In genomic region chr12:120292661-120293531, GRCh38 we compare ENCODE assay signal across 8 cellular contexts. TPM values are rescaled to one million over a fixed set of nuclear protein-coding genes. Genes with fewer than 3 reads are reported as not detected.
DNase-seq lines count a peak whose midpoint lies in the region; ATAC-seq lines count a peak whose summit lies in the region.

Gene RNU4-1, minus strand, starts transcription at chr12:120293237.

- no peak within 1 kb of the TSS for H3K27ac Mint-ChIP-seq in activated T-cell treated with anti-CD3 and anti-CD28 coated beads, Interleukin-2, amount 50 U/mL, for 72 hours
- peak within 1 kb of the TSS in 2 of 10 donors; percentile 8 to 21 for H3K27ac Mint-ChIP-seq in naive thymus-derived CD8-positive, alpha-beta T cell

- H3K27me3 ChIP-seq in Karpas-422 (ENCODE audit: low read length): no peaks in the 10 kb centered on the region

- H3K27ac ChIP-seq in Karpas-422 (ENCODE audit: low read length): peak within 1 kb of the TSS; percentile 81

- H3K4me3 ChIP-seq in Karpas-422 (ENCODE audit: low read length): peak within 1 kb of the TSS; percentile 66

- POLR2A ChIA-PET in naive thymus-derived CD8-positive, alpha-beta T cell (lab: Charles Lee): interaction anchor here (0.8 to 5.6 kb wide), 29 partner anchors 9 to 1509 kb away, joined by 3 to 134 read pairs (median 7); partner anchors contain the start of genes COQ5, COX6A1, PXN and RAB35

- no peaks in the 10 kb centered on the region for H3K36me3 ChIP-seq in Karpas-422 (ENCODE audit: insufficient read depth, low read length)

- no peaks in the 10 kb centered on the region for H3K9me3 ChIP-seq in Karpas-422 (ENCODE audit: low read length)

- peaks cover 25% of the 10 kb centered on the region for H3K4me1 ChIP-seq in Karpas-422 (ENCODE audit: low read length)

- no peak within 1 kb of the TSS for H3K4me3 Mint-ChIP-seq in activated T-cell treated with anti-CD3 and anti-CD28 coated beads, Interleukin-2, amount 50 U/mL, for 72 hours
- no peak within 1 kb of the TSS for H3K4me3 Mint-ChIP-seq in naive thymus-derived CD8-positive, alpha-beta T cell

- no peaks in the 10 kb centered on the region; the same call in 1 of the 2 replicates for H4K20me1 ChIP-seq in Karpas-422 (ENCODE audit: insufficient read depth, low read depth, low read length)

- no peaks in the 10 kb centered on the region for H3K9me3 Mint-ChIP-seq in activated T-cell treated with anti-CD3 and anti-CD28 coated beads, Interleukin-2, amount 50 U/mL, for 72 hours
- H3K9me3 Mint-ChIP-seq in naive thymus-derived CD8-positive, alpha-beta T cell: no peaks in the 10 kb centered on the region

- DNase-seq in DMS 273 treated with DMSO at 0.1 percent for 48 hours (lab: John Stamatoyannopoulos, UW) (peak; percentile 96), Karpas-422 (peak; percentile 97), RKO (ENCODE audit: low spot score) (peak; percentile 97), fibroblast of peridontal ligament (ENCODE audit: extremely low read depth) (peak; percentile 96)
- DNase-seq in activated T-cell treated with anti-CD3 and anti-CD28 coated beads, Interleukin-2, amount 50 U/mL, for 72 hours: peak; percentile 84 to 86
- peak; percentile 45 to 98 (median 81) for DNase-seq in naive thymus-derived CD8-positive, alpha-beta T cell
- DNase-seq in stimulated activated naive CD4-positive, alpha-beta T cell (lab: John Stamatoyannopoulos, UW): peak; percentile 65 to 96 (median 82)

- H3K9ac ChIP-seq in Karpas-422 (ENCODE audit: low read length): peak within 1 kb of the TSS; percentile 69

- peak; percentile 38 for ATAC-seq in GM21619 (IDR thresholded peaks at IDR 0.05; ENCODE audit: unreplicated experiment)
- ATAC-seq in activated T-cell treated with anti-CD3 and anti-CD28 coated beads, Interleukin-2, amount 50 U/mL, for 72 hours (replicated peaks in 1 of 2): peak; percentile 54 to 59
- peak; percentile 42 to 47 for ATAC-seq in naive thymus-derived CD8-positive, alpha-beta T cell

- H3K4me1 Mint-ChIP-seq in activated T-cell treated with anti-CD3 and anti-CD28 coated beads, Interleukin-2, amount 50 U/mL, for 72 hours (ENCODE audit: low read depth): no peaks in the 10 kb centered on the region
- peaks cover 5 to 13% (median 6%) of the 10 kb centered on the region in 4 donors for H3K4me1 Mint-ChIP-seq in naive thymus-derived CD8-positive, alpha-beta T cell

- peak within 1 kb of the TSS; percentile 76; the same call in 1 of the 2 replicates for H2AFZ ChIP-seq in Karpas-422 (ENCODE audit: low read length)

- no peaks in the 10 kb centered on the region for H3K9me2 ChIP-seq in Karpas-422 (replicated peaks; ENCODE audit: insufficient read depth, low read length)

- H3K36me3 Mint-ChIP-seq in activated T-cell treated with anti-CD3 and anti-CD28 coated beads, Interleukin-2, amount 50 U/mL, for 72 hours (ENCODE audit: insufficient read depth in 2 of 2): no peaks in the 10 kb centered on the region
- H3K36me3 Mint-ChIP-seq in naive thymus-derived CD8-positive, alpha-beta T cell: no peaks in the 10 kb centered on the region

- no peaks in the 10 kb centered on the region for H3K79me2 ChIP-seq in Karpas-422 (ENCODE audit: low read length)

- H3K4me2 ChIP-seq in Karpas-422 (ENCODE audit: low read depth, low read length, poor library complexity, severe bottlenecking): peak within 1 kb of the TSS; percentile 78

- no peaks in the 10 kb centered on the region for H3K27me3 Mint-ChIP-seq in activated T-cell treated with anti-CD3 and anti-CD28 coated beads, Interleukin-2, amount 50 U/mL, for 72 hours (ENCODE audit: low read depth)
- no peaks in the 10 kb centered on the region for H3K27me3 Mint-ChIP-seq in naive thymus-derived CD8-positive, alpha-beta T cell

RNA-seq across cellular contexts. Expression of gene RNU4-1, which starts in this region (rescaled TPM):
- under 0.01 TPM in 2 replicates for total RNA-seq in Karpas-422 (2014; rRNA removed; shearing (Covaris generic); ENCODE audit: low replicate concordance)
- 1,000 to 10,000 TPM; 1,839 to 2,627 TPM for total RNA-seq in activated T-cell treated with anti-CD3 and anti-CD28 coated beads, Interleukin-2, amount 50 U/mL, for 72 hours
- 100 to 1,000 TPM; 519 to 934 TPM for total RNA-seq in naive thymus-derived CD8-positive, alpha-beta T cell
- not detected for polyA plus RNA-seq in naive thymus-derived CD8-positive, alpha-beta T cell

Comparison
In these comparisons a context has a peak if more than half of its experiments do, and no peak if none do; other contexts are left out.
1. Peak in every context shown above with its lines: DNase-seq, ATAC-seq, H3K4me3 ChIP-seq and H3K27ac ChIP-seq.
2. RNA of gene RNU4-1 (total RNA-seq): 1,839 to 2,627 TPM in activated T-cell treated with anti-CD3 and anti-CD28 coated beads, Interleukin-2, amount 50 U/mL, for 72 hours and 519 to 934 TPM in naive thymus-derived CD8-positive, alpha-beta T cell; under 0.01 TPM in Karpas-422; every median in the first group is over 100 times any median in the second.
3. Peak in DNase-seq, H3K4me3 ChIP-seq, H3K27ac ChIP-seq, H3K9ac ChIP-seq and H3K4me2 ChIP-seq in Karpas-422; RNA of the gene not detected or under 1 TPM.